Comparison of ENCODE assay signal across 1 cellular context in genomic region chr19:48821633-48822032, GRCh38.
TF ChIP-seq lines count a peak whose summit lies in the region.

No MANE protein-coding gene starts in this region.

TF ChIP-seq in HepG2, 621 proteins besides CTCF, POLR2A, EP300 and RAD21:
- TF ChIP-seq ATF7 (IDR thresholded peaks at IDR 0.05) (peak; percentile 40; the same call in 1 of the 2 replicates), ATF7 (CRISPR knock-in tag; IDR thresholded peaks at IDR 0.05) (no peak), FOXP1 (IDR thresholded peaks at IDR 0.05) (0 out of 2 replicates have a peak, but pooled peaks have one; percentile 18), FOXP1 (CRISPR knock-in tag; IDR thresholded peaks at IDR 0.05) (no peak), FLYWCH1 (CRISPR knock-in tag; IDR thresholded peaks at IDR 0.05) (no peak), IKZF1 (IDR thresholded peaks at IDR 0.05) (peak; percentile 25; the same call in 1 of the 2 replicates), ZNF337 (CRISPR knock-in tag; IDR thresholded peaks at IDR 0.05; ENCODE audit: borderline replicate concordance, low read depth) (no peak), JARID2 (CRISPR knock-in tag; IDR thresholded peaks at IDR 0.05; ENCODE audit: insufficient replicate concordance) (no peak), NR2F1 (CRISPR knock-in tag; IDR thresholded peaks at IDR 0.05) (no peak), TRIM22 (IDR thresholded peaks at IDR 0.05) (peak; percentile 53; the same call in 1 of the 2 replicates), CREB1 (IDR thresholded peaks at IDR 0.05) (peak; percentile 95), CREB1 (CRISPR knock-in tag; IDR thresholded peaks at IDR 0.05) (no peak)
